In the genomic region with DNA sequence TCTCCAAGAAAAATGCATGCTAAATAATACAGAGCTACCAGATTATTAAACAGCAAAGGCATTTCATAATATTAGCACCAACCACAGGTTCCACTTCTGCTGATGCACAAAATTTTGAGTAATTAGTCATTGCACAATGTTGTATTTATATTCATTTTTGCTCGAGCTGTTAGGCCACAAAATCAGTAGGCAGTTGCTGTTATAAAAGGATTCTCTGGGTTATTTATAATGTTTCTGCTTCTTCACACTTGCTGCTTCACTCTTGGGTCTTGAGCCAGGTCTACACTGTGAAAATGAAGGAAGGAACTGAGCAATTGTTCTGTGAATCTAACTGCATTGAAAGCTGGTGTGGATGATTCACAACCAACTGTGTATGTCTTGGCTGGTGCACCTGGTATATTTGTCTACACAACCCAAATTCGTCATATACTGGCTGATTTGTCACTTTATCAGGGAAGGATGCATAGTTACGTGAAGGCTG, we compare ENCODE assay signal across 11 cellular contexts. TPM values are rescaled to one million over a fixed set of nuclear protein-coding genes. Genes with fewer than 3 reads are reported as not detected.
DNase-seq lines count a peak whose midpoint lies in the region; ATAC-seq, FAIRE-seq and TF ChIP-seq lines count a peak whose summit lies in the region.
"Had no signal": no experiment of that assay in that cellular context is flagged by ENCODE, and none has a peak within 500 bp of the region (broad histone marks: within the 10 kb centered on the region; RNA-seq: fewer than 3 reads in every experiment).

No MANE protein-coding gene starts in this region.

- DNase-seq in BJ (ENCODE audit: low read depth) (peak; percentile 42), MG63 (peak; percentile 73), astrocyte (ENCODE audit: low read depth) (peak; percentile 99), lung microvascular endothelial cell (ENCODE audit: low read depth in 2 of 2) (peak; percentile 44 to 89)
- no peak for DNase-seq in stimulated activated naive B cell treated with anti-CD40 and anti-IgM and Interleukin-4, amounts not matched to agents 10 μg/mL and 1 μg/mL and 100 μg/mL, for 72 hours
- no peak for DNase-seq in CD4-positive, alpha-beta memory T cell
- DNase-seq: DMS53, NCI-H2227 treated with DMSO at 0.1 percent for 48 hours, posterior cingulate gyrus had no signal

- peak; percentile 87 for FAIRE-seq in astrocyte (lab: Jason Lieb, UNC)

- peak overlapping the region; percentile 34 for H3K4me2 ChIP-seq in astrocyte (ENCODE audit: low read length)

- no peak overlapping the region for H3K27ac Mint-ChIP-seq in astrocyte (ENCODE audit: unreplicated experiment)
- H3K27ac Mint-ChIP-seq in stimulated activated naive B cell treated with anti-CD40 and anti-IgM and Interleukin-4, amounts not matched to agents 10 μg/mL and 1 μg/mL and 100 μg/mL, for 72 hours, result no peak overlapping the region
- H3K27ac Mint-ChIP-seq in CD4-positive, alpha-beta memory T cell, result no peak overlapping the region

- H2AFZ ChIP-seq in astrocyte (ENCODE audit: low read depth, low read length), result no peak overlapping the region

- H3K27me3 ChIP-seq in BJ (ENCODE audit: control insufficient read depth, insufficient read depth, low read length) (no peaks in the 10 kb centered on the region), MG63 (no peaks in the 10 kb centered on the region), astrocyte (ENCODE audit: insufficient read depth, low read length) (no peaks in the 10 kb centered on the region)
- H3K27me3 ChIP-seq in CD4-positive, alpha-beta memory T cell (ENCODE audit: insufficient read depth, low read length), result no peaks in the 10 kb centered on the region

- H3K9ac ChIP-seq in astrocyte (ENCODE audit: low read length), result peak overlapping the region; percentile 28

- no peaks in the 10 kb centered on the region for H3K36me3 Mint-ChIP-seq in astrocyte (ENCODE audit: low read depth, unreplicated experiment)
- H3K36me3 Mint-ChIP-seq in stimulated activated naive B cell treated with anti-CD40 and anti-IgM and Interleukin-4, amounts not matched to agents 10 μg/mL and 1 μg/mL and 100 μg/mL, for 72 hours, result peaks cover 3 to 4% of the 10 kb centered on the region in 2 donors
- no peaks in the 10 kb centered on the region for H3K36me3 Mint-ChIP-seq in CD4-positive, alpha-beta memory T cell

- no peaks in the 10 kb centered on the region for H3K36me3 ChIP-seq in BJ (ENCODE audit: control insufficient read depth, insufficient read depth, low read length)
- no peaks in the 10 kb centered on the region; the same call in none of the 2 replicates for H3K36me3 ChIP-seq in MG63
- H3K36me3 ChIP-seq in astrocyte (ENCODE audit: insufficient read depth, low read length), result no peaks in the 10 kb centered on the region
- no peaks in the 10 kb centered on the region for H3K36me3 ChIP-seq in CD4-positive, alpha-beta memory T cell (ENCODE audit: insufficient read depth, low read length)

- H3K4me3 ChIP-seq in BJ (ENCODE audit: low read depth, low read length) (no peak overlapping the region), MG63 (no peak overlapping the region), astrocyte (ENCODE audit: insufficient read depth, low read depth, low read length) (no peak overlapping the region)
- no peak overlapping the region for H3K4me3 ChIP-seq in CD4-positive, alpha-beta memory T cell (ENCODE audit: low read length in 2 of 2)

- H3K9me3 ChIP-seq in MG63 (peaks cover 8% of the 10 kb centered on the region; the same call in 1 of the 2 replicates), astrocyte (ENCODE audit: insufficient read depth, low read depth, low read length) (no peaks in the 10 kb centered on the region)
- H3K9me3 ChIP-seq in CD4-positive, alpha-beta memory T cell (ENCODE audit: control insufficient read depth in 1 of 2, low read length in 2 of 2), result no peaks in the 10 kb centered on the region

- TF ChIP-seq CTCF in BJ (IDR thresholded peaks at IDR 0.05; ENCODE audit: insufficient read depth, low read depth, low read length), result no peak
- no peak for TF ChIP-seq CTCF in astrocyte (IDR thresholded peaks at IDR 0.05; ENCODE audit: insufficient read depth, low read depth, low read length)

- no peak for ATAC-seq in GM21367 (IDR thresholded peaks at IDR 0.05; ENCODE audit: unreplicated experiment)
- no peak for ATAC-seq in GM18502 (IDR thresholded peaks at IDR 0.05; ENCODE audit: poor library complexity, unreplicated experiment)
- ATAC-seq in stimulated activated naive B cell treated with anti-CD40 and anti-IgM and Interleukin-4, amounts not matched to agents 10 μg/mL and 1 μg/mL and 100 μg/mL, for 72 hours (replicated peaks), result no peak

- peak overlapping the region; percentile 56 for H3K27ac ChIP-seq in astrocyte (ENCODE audit: low read depth, low read length)
- no peak overlapping the region for H3K27ac ChIP-seq in CD4-positive, alpha-beta memory T cell (ENCODE audit: low read depth, low read length)

- H3K4me1 Mint-ChIP-seq in astrocyte (ENCODE audit: low read depth, unreplicated experiment), result peaks cover 22% of the 10 kb centered on the region
- H3K4me1 Mint-ChIP-seq in stimulated activated naive B cell treated with anti-CD40 and anti-IgM and Interleukin-4, amounts not matched to agents 10 μg/mL and 1 μg/mL and 100 μg/mL, for 72 hours, result peaks cover 0 to 7% of the 10 kb centered on the region in 2 donors
- H3K4me1 Mint-ChIP-seq in CD4-positive, alpha-beta memory T cell, result peaks cover 0 to 2% (median 0%) of the 10 kb centered on the region in 4 donors

- no peak overlapping the region for H3K4me3 Mint-ChIP-seq in astrocyte (ENCODE audit: unreplicated experiment)
- H3K4me3 Mint-ChIP-seq in stimulated activated naive B cell treated with anti-CD40 and anti-IgM and Interleukin-4, amounts not matched to agents 10 μg/mL and 1 μg/mL and 100 μg/mL, for 72 hours, result no peak overlapping the region
- no peak overlapping the region for H3K4me3 Mint-ChIP-seq in CD4-positive, alpha-beta memory T cell

- H3K27me3 Mint-ChIP-seq in astrocyte (ENCODE audit: low read depth, unreplicated experiment), result no peaks in the 10 kb centered on the region
- H3K27me3 Mint-ChIP-seq in stimulated activated naive B cell treated with anti-CD40 and anti-IgM and Interleukin-4, amounts not matched to agents 10 μg/mL and 1 μg/mL and 100 μg/mL, for 72 hours, result no peaks in the 10 kb centered on the region
- no peaks in the 10 kb centered on the region for H3K27me3 Mint-ChIP-seq in CD4-positive, alpha-beta memory T cell

- H3K4me1 ChIP-seq in astrocyte (ENCODE audit: insufficient read depth, low read length), result peaks cover 24% of the 10 kb centered on the region
- no peaks in the 10 kb centered on the region for H3K4me1 ChIP-seq in CD4-positive, alpha-beta memory T cell (ENCODE audit: insufficient read depth, low read length)

- CTCF ChIA-PET in BJ (lab: Yijun Ruan, JAX), result interaction anchor here (0.6 to 1.6 kb wide), 6 partner anchors 10 to 204 kb away, joined by 3 to 4 read pairs (median 3); no protein-coding TSS in a partner anchor
- CTCF ChIA-PET in CD4-positive, alpha-beta memory T cell (lab: Charles Lee; ENCODE audit: partially characterized antibody), result no interaction called here

- intact Hi-C loops in CD4-positive, alpha-beta memory T cell (cut with micrococcal nuclease), result no loop called here

- H3K9me3 Mint-ChIP-seq in astrocyte (ENCODE audit: unreplicated experiment), result peaks cover 2% of the 10 kb centered on the region
- no peaks in the 10 kb centered on the region for H3K9me3 Mint-ChIP-seq in stimulated activated naive B cell treated with anti-CD40 and anti-IgM and Interleukin-4, amounts not matched to agents 10 μg/mL and 1 μg/mL and 100 μg/mL, for 72 hours
- H3K9me3 Mint-ChIP-seq in CD4-positive, alpha-beta memory T cell, result no peaks in the 10 kb centered on the region

- H3K79me2 ChIP-seq in astrocyte (ENCODE audit: insufficient read depth, low read length), result no peaks in the 10 kb centered on the region

- H4K20me1 ChIP-seq in astrocyte (ENCODE audit: insufficient read depth, low read length), result no peaks in the 10 kb centered on the region

- POLR2A ChIA-PET in BJ (lab: Charles Lee), result interaction anchor here (0.7 kb wide), 2 partner anchors 31 to 273 kb away, joined by 4 to 5 read pairs; no protein-coding TSS in a partner anchor
- POLR2A ChIA-PET in CD4-positive, alpha-beta memory T cell (lab: Charles Lee; ENCODE audit: partially characterized antibody), result no interaction called here

RNA-seq across cellular contexts. Expression of a gene that starts 38.3 kb away (rescaled TPM):
- polyA plus RNA-seq in BJ (2011; rRNA removed), result 31.0 and 83.3 TPM in 2 replicates
- 5.4 and 7.2 TPM in 2 replicates for polyA minus RNA-seq in BJ (2011; rRNA and poly(A)+ RNA removed)
- 166 and 232 TPM in 2 replicates for total RNA-seq in MG63 (2014; rRNA removed; shearing (Covaris generic); ENCODE audit: low replicate concordance)
- total RNA-seq in astrocyte (80.7 and 85.3 TPM in 2 replicates), lung microvascular endothelial cell (71.5 and 72.8 TPM in 2 replicates)
- 10 to 100 TPM; 36.2 to 43.4 TPM for total RNA-seq in CD4-positive, alpha-beta memory T cell
- 100 to 1,000 TPM; 240 to 246 TPM for polyA plus RNA-seq in CD4-positive, alpha-beta memory T cell

Comparison
In these comparisons a context has a peak if more than half of its experiments do, and no peak if none do; other contexts are left out.
1. DNase-seq: peak in BJ (single experiment), MG63 (single experiment), astrocyte (single experiment) and lung microvascular endothelial cell (2 of 2); none in stimulated activated naive B cell treated with anti-CD40 and anti-IgM and Interleukin-4, amounts not matched to agents 10 μg/mL and 1 μg/mL and 100 μg/mL, for 72 hours (single experiment) and CD4-positive, alpha-beta memory T cell (0 of 5).